Comparison of ENCODE assay signal across 8 cellular contexts in the genomic region with DNA sequence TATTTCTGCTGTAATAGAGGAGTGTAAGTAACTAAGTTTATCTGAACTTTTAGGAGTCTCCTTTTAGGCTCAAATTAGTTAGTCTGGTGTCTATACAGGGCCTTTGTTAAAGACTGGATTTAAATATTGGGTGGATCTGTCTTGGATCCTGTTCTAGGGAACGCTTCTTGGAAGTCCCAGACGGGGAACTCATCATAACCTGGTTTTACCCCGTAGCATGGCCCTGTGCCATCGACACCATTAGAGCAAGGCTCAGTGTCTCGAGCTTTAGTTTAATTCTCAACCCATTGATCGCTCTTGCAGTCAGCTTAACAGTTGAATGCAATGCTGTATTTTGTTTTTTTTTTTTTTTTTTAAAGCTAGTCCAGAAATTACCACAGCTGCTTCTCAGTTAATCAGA.
DNase-seq lines count a peak whose midpoint lies in the region; ATAC-seq and TF ChIP-seq lines count a peak whose summit lies in the region.

No MANE protein-coding gene starts in this region.

- DNase-seq in DMS 273 (lab: John Stamatoyannopoulos, UW; ENCODE audit: unreplicated experiment) (peak; percentile 96), DMS 273 treated with DMSO at 0.1 percent for 48 hours (lab: John Stamatoyannopoulos, UW) (no peak), esophagus muscularis mucosa (ENCODE audit: extremely low spot score) (peak; percentile 75), sciatic nerve (ENCODE audit: low spot score) (no peak), COR-L47 (lab: John Stamatoyannopoulos, UW) (no peak)

- H3K9me3 ChIP-seq in OCI-LY1 (ENCODE audit: low read length) (no peaks in the 10 kb centered on the region), esophagus muscularis mucosa (no peaks in the 10 kb centered on the region)

- H3K79me2 ChIP-seq in OCI-LY1 (ENCODE audit: insufficient read depth, low read length) = peaks cover 36% of the 10 kb centered on the region

- no peaks in the 10 kb centered on the region for H3F3A ChIP-seq in OCI-LY1 (ENCODE audit: insufficient read depth, low read length)

- peaks cover 75% of the 10 kb centered on the region for H3K4me1 ChIP-seq in OCI-LY1 (ENCODE audit: insufficient read depth, low read length, severe bottlenecking)
- peaks cover 0 to 26% (median 11%) of the 10 kb centered on the region in 4 donors for H3K4me1 ChIP-seq in esophagus muscularis mucosa

- H3K27me3 ChIP-seq in OCI-LY1 (ENCODE audit: insufficient read depth, low read length) = no peaks in the 10 kb centered on the region
- no peaks in the 10 kb centered on the region for H3K27me3 ChIP-seq in esophagus muscularis mucosa

- peak overlapping the region; percentile 51; the same call in 1 of the 2 replicates for H3K9ac ChIP-seq in OCI-LY1 (ENCODE audit: low read length)

- no peaks in the 10 kb centered on the region for H3K9me2 ChIP-seq in OCI-LY1 (ENCODE audit: low read depth, low read length)

- ATAC-seq in sciatic nerve (peak; percentile 83), HG02571 (IDR thresholded peaks at IDR 0.05; ENCODE audit: unreplicated experiment) (no peak), GM18520 (IDR thresholded peaks at IDR 0.05; ENCODE audit: unreplicated experiment) (no peak)

- peak overlapping the region; percentile 90 for H3K27ac ChIP-seq in OCI-LY1 (ENCODE audit: low read depth, low read length, poor library complexity, severe bottlenecking)
- H3K27ac ChIP-seq in esophagus muscularis mucosa (replicated peaks in 1 of 4) = peak overlapping the region in 3 of 4 donors; percentile 3 to 51 (median 44)

- H4K20me1 ChIP-seq in OCI-LY1 (ENCODE audit: insufficient read depth, low read length) = no peaks in the 10 kb centered on the region

- H3K4me3 ChIP-seq in OCI-LY1 (ENCODE audit: low read depth, low read length, poor library complexity, severe bottlenecking) (peak overlapping the region; percentile 42), esophagus muscularis mucosa (no peak overlapping the region)

- peak overlapping the region; percentile 72 for H3K4me2 ChIP-seq in OCI-LY1 (ENCODE audit: low read length)

- intact Hi-C loops in esophagus muscularis mucosa (cut with DNase I) = no loop called here
- intact Hi-C loops in sciatic nerve (cut with DNase I) = no loop called here

- TF ChIP-seq CTCF in OCI-LY1 (IDR thresholded peaks at IDR 0.05; ENCODE audit: low read length) (no peak), esophagus muscularis mucosa (IDR thresholded peaks at IDR 0.05) (no peak)

- 69% methylated on average over 6 of the region's 6 CpGs for WGBS in esophagus muscularis mucosa

- no peak overlapping the region for H2AFZ ChIP-seq in OCI-LY1 (ENCODE audit: low read length)

- H3K36me3 ChIP-seq in OCI-LY1 (ENCODE audit: insufficient read depth, low read length) (no peaks in the 10 kb centered on the region), esophagus muscularis mucosa (no peaks in the 10 kb centered on the region)

- no peak for TF ChIP-seq EP300 in esophagus muscularis mucosa (IDR thresholded peaks at IDR 0.05)

- no peak for TF ChIP-seq POLR2A in esophagus muscularis mucosa (IDR thresholded peaks at IDR 0.05; ENCODE audit: low read depth)

Comparison
In these comparisons a context has a peak if more than half of its experiments do, and no peak if none do; other contexts are left out.
1. DNase-seq: peak in DMS 273 (single experiment) and esophagus muscularis mucosa (single experiment); none in DMS 273 treated with DMSO at 0.1 percent for 48 hours (single experiment), sciatic nerve (single experiment) and COR-L47 (single experiment).